Comparison of ENCODE assay signal across 17 cellular contexts in the genomic region with DNA sequence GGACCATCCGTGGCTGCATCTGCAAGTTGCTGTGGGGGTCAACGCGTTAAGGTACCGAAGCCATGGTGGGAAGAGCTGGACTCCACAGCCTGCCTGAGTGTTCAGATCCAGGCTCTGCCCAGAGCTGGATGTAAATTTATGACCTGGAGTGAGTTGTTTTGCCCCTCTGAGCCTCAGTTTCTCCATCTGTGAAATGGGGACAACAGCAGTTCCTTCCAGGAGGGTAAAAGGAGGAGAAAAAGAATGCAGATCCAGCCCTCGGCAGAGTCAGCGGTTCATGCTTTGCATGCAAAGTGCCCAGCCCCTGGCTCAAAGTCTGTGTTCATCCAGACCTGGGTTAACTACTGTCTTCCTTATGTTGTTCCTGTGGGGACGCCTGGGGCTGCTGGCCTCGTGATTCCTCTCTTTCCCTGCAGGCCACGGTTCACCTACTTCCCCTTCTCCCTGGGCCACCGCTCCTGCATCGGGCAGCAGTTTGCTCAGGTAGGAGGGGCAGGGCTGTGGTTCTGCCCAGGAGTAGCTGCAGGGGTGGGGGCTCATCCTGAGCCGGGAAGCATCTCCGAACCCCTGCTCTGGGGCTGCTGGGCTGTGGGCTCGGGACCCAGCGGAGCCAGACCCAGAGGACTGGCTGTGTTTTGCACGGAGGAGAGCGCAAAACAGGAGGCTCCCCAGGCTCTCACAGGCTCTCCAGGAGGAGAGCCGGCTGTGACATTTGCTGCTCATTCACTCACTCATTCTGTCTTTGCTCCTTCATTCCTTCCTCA. TPM values are rescaled to one million over a fixed set of nuclear protein-coding genes. Genes with fewer than 3 reads are reported as not detected.
DNase-seq lines count a peak whose midpoint lies in the region; ATAC-seq, FAIRE-seq and TF ChIP-seq lines count a peak whose summit lies in the region.
"Had no signal": no experiment of that assay in that cellular context is flagged by ENCODE, and none has a peak within 500 bp of the region (broad histone marks: within the 10 kb centered on the region; RNA-seq: fewer than 3 reads in every experiment).

No MANE protein-coding gene starts in this region.

- H3K4me1 ChIP-seq in mesendoderm (ENCODE audit: control insufficient read depth, low read depth, low read length), result peaks cover 2% of the 10 kb centered on the region
- peaks cover 5 to 12% (median 10%) of the 10 kb centered on the region in 4 donors for H3K4me1 ChIP-seq in transverse colon

- H2BK120ac ChIP-seq in mesendoderm (ENCODE audit: low read depth, low read length), result no peak overlapping the region

- no peak overlapping the region for H3K4me3 ChIP-seq in mesendoderm (ENCODE audit: low read length)
- H3K4me3 ChIP-seq in transverse colon, result no peak overlapping the region
- H3K4me3 ChIP-seq: gastrocnemius medialis, right lobe of liver had no signal

- in situ Hi-C loops in transverse colon (cut with MboI; ENCODE audit: low pct_ligation_motif_present in 1 of 4, low pct_unique_long_range_greater_than_20kb in 1 of 4, low sequenced_read_pairs in 3 of 4), result loop anchor here in 3 of 4 donors (5.0 to 10.0 kb wide), 2 partner anchors 159 to 161 kb away; no protein-coding TSS in a partner anchor

- H3K79me1 ChIP-seq in mesendoderm (ENCODE audit: low read length), result no peaks in the 10 kb centered on the region

- no peak overlapping the region for H3K4me2 ChIP-seq in mesendoderm (ENCODE audit: low read length)

- H3K23ac ChIP-seq in mesendoderm (ENCODE audit: low read length), result no peak overlapping the region

- H2AK5ac ChIP-seq in mesendoderm (ENCODE audit: low read length), result no peak overlapping the region

- H3K79me2 ChIP-seq in mesendoderm (ENCODE audit: control insufficient read depth, insufficient read depth, low read length), result no peaks in the 10 kb centered on the region

- DNase-seq in 8988T (peak; percentile 14), EL (peak; percentile 7), mesendoderm (peak; percentile 20), transverse colon (no peak), GM12892 (ENCODE audit: insufficient read length) (no peak), ureter (ENCODE audit: low spot score) (no peak)
- peak; percentile 10 for DNase-seq in activated CD8-positive, alpha-beta memory T cell treated with anti-CD3 and anti-CD28 coated beads, Interleukin-2, amount 50 U/mL, for 4 hours
- DNase-seq: activated CD8-positive, alpha-beta T cell treated with anti-CD3 and anti-CD28 coated beads for 36 hours; amniotic stem cell; COR-L47; gastrocnemius medialis; IMR-90; MV-4-11 had no signal

- no peaks in the 10 kb centered on the region for H3K9me3 ChIP-seq in transverse colon
- H3K9me3 ChIP-seq: gastrocnemius medialis, right lobe of liver had no signal

- H3K56ac ChIP-seq in mesendoderm (ENCODE audit: low read length), result no peak overlapping the region

- TF ChIP-seq CTCF in transverse colon (IDR thresholded peaks at IDR 0.05), result no peak

- H2BK15ac ChIP-seq in mesendoderm (replicated peaks; ENCODE audit: low read depth), result no peak overlapping the region

- H3K36me3 ChIP-seq in mesendoderm (ENCODE audit: control insufficient read depth, insufficient read depth, low read length) (no peaks in the 10 kb centered on the region), transverse colon (no peaks in the 10 kb centered on the region)
- H3K36me3 ChIP-seq: gastrocnemius medialis, right lobe of liver had no signal

- H3K9ac ChIP-seq in mesendoderm (ENCODE audit: low read length), result no peak overlapping the region

- H3K4ac ChIP-seq in mesendoderm (ENCODE audit: low read depth, low read length), result no peak overlapping the region

- H4K8ac ChIP-seq in mesendoderm (ENCODE audit: low read depth, low read length), result no peak overlapping the region

- H3K27ac ChIP-seq in mesendoderm (ENCODE audit: low read depth, low read length), result no peak overlapping the region
- H3K27ac ChIP-seq in transverse colon, result no peak overlapping the region
- H3K27ac ChIP-seq: gastrocnemius medialis, right lobe of liver had no signal

- TF ChIP-seq EP300 in transverse colon (IDR thresholded peaks at IDR 0.05; ENCODE audit: low read depth), result no peak

- TF ChIP-seq POLR2A in transverse colon (IDR thresholded peaks at IDR 0.05), result no peak
- no peak for TF ChIP-seq POLR2A in GM12892 (IDR thresholded peaks at IDR 0.05; ENCODE audit: low read depth, low read length)

- FAIRE-seq in GM12892 (lab: Jason Lieb, UNC), result no peak
- FAIRE-seq: RCC 7860 had no signal

- H3K18ac ChIP-seq in mesendoderm (ENCODE audit: low read length), result no peak overlapping the region

- no peak for ATAC-seq in HG02840 (IDR thresholded peaks at IDR 0.05; ENCODE audit: low FRiP score, unreplicated experiment)
- ATAC-seq: activated CD8-positive, alpha-beta T cell treated with anti-CD3 and anti-CD28 coated beads for 36 hours; gastrocnemius medialis; right lobe of liver had no signal

- intact Hi-C loops in transverse colon (cut with DNase I; ENCODE audit: low total_unique reads), result no loop called here

- WGBS in mesendoderm (ENCODE audit: extremely low coverage, insufficient coverage, low lambda C conversion rate), result no CpG with 5 or more reads among the region's 18 CpGs
- WGBS in transverse colon (ENCODE audit: low coverage in 1 of 2), 2 donors, result 32 to 59% methylated on average over 7 to 17 of the region's 18 CpGs

- no peaks in the 10 kb centered on the region for H3K27me3 ChIP-seq in mesendoderm (ENCODE audit: insufficient read depth, low read length, poor library complexity)
- peaks cover 9% of the 10 kb centered on the region for H3K27me3 ChIP-seq in transverse colon
- H3K27me3 ChIP-seq: gastrocnemius medialis, right lobe of liver had no signal

- no peak overlapping the region for H2BK5ac ChIP-seq in mesendoderm (ENCODE audit: low read length)

- H4K5ac ChIP-seq in mesendoderm (ENCODE audit: low read length), result no peak overlapping the region

RNA-seq across cellular contexts. Expression of gene CYP46A1, which starts 41.9 kb away (rescaled TPM):
- 0.14 TPM for polyA plus RNA-seq in mesendoderm (2013, experiment 1 of 2)
- polyA plus RNA-seq in mesendoderm (2013, experiment 2 of 2), result 0.11 TPM
- total RNA-seq in transverse colon, result under 1 TPM; 0.27 to 0.75 (median 0.52) TPM
- not detected for polyA plus RNA-seq in GM12892 (2012; ENCODE audit: missing spikeins)
- 2.2 TPM for total RNA-seq in ureter
- total RNA-seq: activated T-helper 2 cell treated with anti-CD3 and anti-CD28 coated beads, Interferon-gamma antibody, Interleukin-2, Interleukin-4, amounts not matched to agents 10 μg/mL and 5 μg/mL and 100 μg/mL, durations not matched to agents 14 hours and 24 hours and 36 hours had no signal

Comparison
In these comparisons a context has a peak if more than half of its experiments do, and no peak if none do; other contexts are left out.
1. DNase-seq: peak in 8988T (single experiment), EL (single experiment), activated CD8-positive, alpha-beta memory T cell treated with anti-CD3 and anti-CD28 coated beads, Interleukin-2, amount 50 U/mL, for 4 hours (single experiment) and mesendoderm (single experiment); none in transverse colon (single experiment), GM12892 (single experiment) and ureter (single experiment).